22 cellular contexts compared by ENCODE assay signal in genomic region chr1:42981871-42982270, GRCh38. TPM values are rescaled to one million over a fixed set of nuclear protein-coding genes. Genes with fewer than 3 reads are reported as not detected.
DNase-seq lines count a peak whose midpoint lies in the region; ATAC-seq, FAIRE-seq and TF ChIP-seq lines count a peak whose summit lies in the region.
"Had no signal": no experiment of that assay in that cellular context is flagged by ENCODE, and none has a peak within 500 bp of the region (broad histone marks: within the 10 kb centered on the region; RNA-seq: fewer than 3 reads in every experiment).

No MANE protein-coding gene starts in this region.

- no peak overlapping the region for H2BK5ac ChIP-seq in IMR-90 (ENCODE audit: low read depth, low read length, poor library complexity, severe bottlenecking)

- in situ Hi-C loops in IMR-90 (cut with MboI; ENCODE audit: low sequenced_read_pairs) (no loop called here), GM23248 (cut with MboI) (no loop called here)

- no peak overlapping the region for H4K5ac ChIP-seq in IMR-90 (ENCODE audit: low read depth, low read length)

- peaks cover 12% of the 10 kb centered on the region for H3K4me1 ChIP-seq in A673 (ENCODE audit: insufficient read depth, low read length, poor library complexity, severe bottlenecking)
- H3K4me1 ChIP-seq in IMR-90 (ENCODE audit: control insufficient read depth, insufficient read depth, low read length), result peaks cover 13% of the 10 kb centered on the region
- peaks cover 15% of the 10 kb centered on the region for H3K4me1 ChIP-seq in astrocyte (ENCODE audit: insufficient read depth, low read length)
- no peaks in the 10 kb centered on the region for H3K4me1 ChIP-seq in GM23248 (ENCODE audit: insufficient read depth)

- H3K4me3 Mint-ChIP-seq in astrocyte (ENCODE audit: unreplicated experiment) (no peak overlapping the region), mesothelial cell of epicardium (no peak overlapping the region)
- H3K4me3 Mint-ChIP-seq: CD8-positive, alpha-beta T cell had no signal

- no peak for TF ChIP-seq RAD21 in IMR-90 (IDR thresholded peaks at IDR 0.05; ENCODE audit: low read length)

- H3K14ac ChIP-seq in IMR-90 (replicated peaks; ENCODE audit: low read depth, low read length), result no peak overlapping the region

- H3K27ac ChIP-seq in A673 (ENCODE audit: low read depth, low read length, poor library complexity, severe bottlenecking), result no peak overlapping the region
- H3K27ac ChIP-seq in IMR-90 (ENCODE audit: insufficient read depth, low read length), result no peak overlapping the region
- H3K27ac ChIP-seq in astrocyte (ENCODE audit: low read depth, low read length), result no peak overlapping the region
- H3K27ac ChIP-seq in GM23248, result no peak overlapping the region
- H3K27ac ChIP-seq: 22Rv1, RWPE1 had no signal

- intact Hi-C loops in A673 (cut with micrococcal nuclease; ENCODE audit: unreplicated experiment), result no loop called here
- intact Hi-C loops in IMR-90 (cut with micrococcal nuclease), result loop anchor here (5.0 kb wide), 1 partner anchor 35 kb away; no protein-coding TSS in a partner anchor

- no peak overlapping the region for H3K9ac ChIP-seq in IMR-90 (ENCODE audit: low read depth, low read length)
- no peak overlapping the region for H3K9ac ChIP-seq in astrocyte (ENCODE audit: low read length)
- H3K9ac ChIP-seq in GM23248, result no peak overlapping the region

- peaks cover 2% of the 10 kb centered on the region for H3K27me3 Mint-ChIP-seq in astrocyte (ENCODE audit: low read depth, unreplicated experiment)
- H3K27me3 Mint-ChIP-seq in mesothelial cell of epicardium (ENCODE audit: low read depth), result no peaks in the 10 kb centered on the region

- H3K23ac ChIP-seq in IMR-90 (ENCODE audit: low read depth, low read length), result no peak overlapping the region

- H2AK5ac ChIP-seq in IMR-90 (ENCODE audit: low read depth, low read length), result peak overlapping the region; percentile 58

- no peak overlapping the region for H3K4ac ChIP-seq in IMR-90 (ENCODE audit: low read depth, low read length)

- no peak overlapping the region for H2AFZ ChIP-seq in IMR-90 (replicated peaks; ENCODE audit: low read length, poor library complexity)
- H2AFZ ChIP-seq in astrocyte (ENCODE audit: low read depth, low read length), result no peak overlapping the region
- H2AFZ ChIP-seq in GM23248, result no peak overlapping the region

- H3K79me1 ChIP-seq in IMR-90 (ENCODE audit: low read depth in 1 of 2, low read length in 2 of 2), result peaks cover 0 to 19% of the 10 kb centered on the region in 2 experiments; a peak in 2 of 4 replicates

- FAIRE-seq in astrocyte (lab: Jason Lieb, UNC), result peak; percentile 29
- FAIRE-seq: G401.6 had no signal

- no peak overlapping the region for H2BK20ac ChIP-seq in IMR-90 (ENCODE audit: low read depth, low read length)

- no peaks in the 10 kb centered on the region for H3F3A ChIP-seq in GM23248 (ENCODE audit: insufficient read depth)

- H3K9me1 ChIP-seq in IMR-90 (ENCODE audit: insufficient read depth, low read length), result peaks cover 22% of the 10 kb centered on the region

- no peaks in the 10 kb centered on the region for H3K9me3 Mint-ChIP-seq in astrocyte (ENCODE audit: unreplicated experiment)
- H3K9me3 Mint-ChIP-seq in mesothelial cell of epicardium, result no peaks in the 10 kb centered on the region
- H3K9me3 Mint-ChIP-seq: CD8-positive, alpha-beta T cell had no signal

- H2AK9ac ChIP-seq in IMR-90 (replicated peaks; ENCODE audit: low read depth, low read length, poor library complexity), result no peak overlapping the region

- DNase-seq in A673 (ENCODE audit: low spot score) (peak; percentile 32), IMR-90 (no peak), astrocyte (ENCODE audit: low read depth) (no peak), mesothelial cell of epicardium (ENCODE audit: low spot score in 2 of 2, unreplicated experiment in 2 of 2) (no peak), EL (no peak), mucosa of gallbladder (ENCODE audit: low spot score) (no peak), GM23248 (no peak)
- DNase-seq in stimulated activated CD4-positive, alpha-beta T cell treated with anti-CD3 and anti-CD28 coated beads, Interleukin-4, amount 100 ng/mL, for 24 hours, result no peak
- DNase-seq: CD8-positive, alpha-beta T cell; DND-41; H7; MM.1S; NCI-H1105 treated with DMSO at 0.1 percent for 48 hours; NCI-H187; NCI-H2107; NCI-H510A; NCI-H748 treated with DMSO at 0.1 percent for 48 hours; PC-3; SIG-M5 had no signal

- no CpG with 5 or more reads among the region's 6 CpGs for WGBS in IMR-90 (ENCODE audit: extremely low coverage in 2 of 2, insufficient read length in 1 of 2), 2 experiments
- WGBS in GM23248 (ENCODE audit: low coverage in 1 of 2, low lambda C conversion rate in 2 of 2, missing lambda C conversion rate in 2 of 2), 2 experiments, result 67 to 72% methylated on average over 6 of the region's 6 CpGs

- ATAC-seq in IMR-90 (ENCODE audit: low read depth), result no peak
- ATAC-seq: CD8-positive, alpha-beta T cell; PC-3 had no signal

- TF ChIP-seq CTCF in A673 (conservative IDR thresholded peaks at IDR 0.05; ENCODE audit: low read depth, low read length), result no peak
- TF ChIP-seq CTCF in IMR-90 (conservative IDR thresholded peaks at IDR 0.05; ENCODE audit: low read depth, low read length), result no peak
- no peak for TF ChIP-seq CTCF in astrocyte (IDR thresholded peaks at IDR 0.05; ENCODE audit: insufficient read depth, low read depth, low read length)
- no peak for TF ChIP-seq CTCF in mesothelial cell of epicardium (IDR thresholded peaks at IDR 0.05; ENCODE audit: unreplicated experiment)

- H4K8ac ChIP-seq in IMR-90 (ENCODE audit: low read depth in 2 of 2, low read length in 2 of 2), result 0 out of 4 replicates have a peak overlapping the region, but pooled peaks of 1 of the 2 experiments have one; percentile 5

- H2BK15ac ChIP-seq in IMR-90 (ENCODE audit: low read depth, low read length), result peak overlapping the region; percentile 34; the same call in 1 of the 3 replicates

- H4K91ac ChIP-seq in IMR-90 (ENCODE audit: insufficient read depth, low read depth, low read length), result 0 out of 2 replicates have a peak overlapping the region, but pooled peaks have one; percentile 29

- no peak overlapping the region for H3K18ac ChIP-seq in IMR-90 (ENCODE audit: low read depth, low read length)

- H3K4me1 Mint-ChIP-seq in astrocyte (ENCODE audit: low read depth, unreplicated experiment), result peaks cover 14% of the 10 kb centered on the region
- peaks cover 60% of the 10 kb centered on the region for H3K4me1 Mint-ChIP-seq in mesothelial cell of epicardium

- H3K27me3 ChIP-seq in A673 (replicated peaks; ENCODE audit: insufficient read depth, low read depth, low read length, poor library complexity) (no peaks in the 10 kb centered on the region), IMR-90 (ENCODE audit: control insufficient read depth, insufficient read depth, low read length) (no peaks in the 10 kb centered on the region), astrocyte (ENCODE audit: insufficient read depth, low read length) (no peaks in the 10 kb centered on the region), GM23248 (replicated peaks; ENCODE audit: insufficient read depth) (no peaks in the 10 kb centered on the region)

- H3K36me3 ChIP-seq in A673 (ENCODE audit: insufficient read depth, low read length, poor library complexity, severe bottlenecking) (no peaks in the 10 kb centered on the region), IMR-90 (ENCODE audit: control insufficient read depth, insufficient read depth, low read length) (peaks cover 13% of the 10 kb centered on the region; the same call in 1 of the 2 replicates), astrocyte (ENCODE audit: insufficient read depth, low read length) (no peaks in the 10 kb centered on the region), GM23248 (ENCODE audit: low read depth) (no peaks in the 10 kb centered on the region)

- H3K4me2 ChIP-seq in IMR-90 (ENCODE audit: low read depth, low read length) (no peak overlapping the region), astrocyte (ENCODE audit: low read length) (no peak overlapping the region), GM23248 (ENCODE audit: unreplicated experiment) (no peak overlapping the region)

- H3K27ac Mint-ChIP-seq in astrocyte (ENCODE audit: unreplicated experiment) (no peak overlapping the region), mesothelial cell of epicardium (peak overlapping the region; percentile 66)
- H3K27ac Mint-ChIP-seq: CD8-positive, alpha-beta T cell had no signal

- H3K79me2 ChIP-seq in astrocyte (ENCODE audit: insufficient read depth, low read length) (no peaks in the 10 kb centered on the region), GM23248 (ENCODE audit: insufficient read depth) (no peaks in the 10 kb centered on the region)

- H3K9me3 ChIP-seq in A673 (ENCODE audit: low read depth, low read length, poor library complexity, severe bottlenecking) (no peaks in the 10 kb centered on the region), IMR-90 (ENCODE audit: control insufficient read depth, insufficient read depth, low read length) (no peaks in the 10 kb centered on the region), astrocyte (ENCODE audit: insufficient read depth, low read depth, low read length) (no peaks in the 10 kb centered on the region), GM23248 (ENCODE audit: low read depth) (no peaks in the 10 kb centered on the region)

- CTCF ChIA-PET in A673 (lab: Charles Lee), result no interaction called here
- CTCF ChIA-PET in IMR-90 (lab: Yijun Ruan, JAX), result interaction anchor here (0.5 to 1.2 kb wide), 3 partner anchors 19 to 75 kb away, joined by 3 to 6 read pairs (median 4); no protein-coding TSS in a partner anchor

- H4K20me1 ChIP-seq in IMR-90 (ENCODE audit: insufficient read depth, low read length), result no peaks in the 10 kb centered on the region
- H4K20me1 ChIP-seq in astrocyte (ENCODE audit: insufficient read depth, low read length), result no peaks in the 10 kb centered on the region
- H4K20me1 ChIP-seq in GM23248 (ENCODE audit: insufficient read depth), result no peaks in the 10 kb centered on the region

- no peaks in the 10 kb centered on the region for H3K9me2 ChIP-seq in GM23248 (ENCODE audit: insufficient read depth)

- dilution Hi-C loops in IMR-90 (cut with HindIII; ENCODE audit: low sequenced_read_pairs, unreplicated experiment), result no loop called here

- H3K4me3 ChIP-seq in A673 (ENCODE audit: low read depth, low read length, poor library complexity, severe bottlenecking), result no peak overlapping the region
- no peak overlapping the region for H3K4me3 ChIP-seq in IMR-90 (ENCODE audit: insufficient read depth, low read depth, low read length)
- H3K4me3 ChIP-seq in astrocyte (ENCODE audit: insufficient read depth, low read depth, low read length), result no peak overlapping the region
- H3K4me3 ChIP-seq in GM23248, result no peak overlapping the region

- no peak for TF ChIP-seq POLR2A in IMR-90 (IDR thresholded peaks at IDR 0.05; ENCODE audit: low read depth, low read length)

- H3K56ac ChIP-seq in IMR-90 (ENCODE audit: extremely low read depth, insufficient read depth, low read length), result no peak overlapping the region

- BruUV-seq in A673 (replicated peaks; lab: Mats Ljungman, UMichigan), result no TSS peak
- no TSS peak for BruUV-seq in IMR-90 (replicated peaks; lab: Mats Ljungman, UMichigan)

- H3K36me3 Mint-ChIP-seq in astrocyte (ENCODE audit: low read depth, unreplicated experiment) (peaks cover 27% of the 10 kb centered on the region), mesothelial cell of epicardium (peaks cover 10% of the 10 kb centered on the region)

- H2BK120ac ChIP-seq in IMR-90 (ENCODE audit: low read depth, low read length), result peak overlapping the region; percentile 32; the same call in 1 of the 2 replicates

- POLR2A ChIA-PET in A673 (lab: Charles Lee; ENCODE audit: low non-redundant PET), result no interaction called here
- POLR2A ChIA-PET in IMR-90 (lab: Charles Lee; ENCODE audit: unreplicated experiment), result no interaction called here

RNA-seq across cellular contexts. Expression of gene SLC2A1, which starts 23.2 kb away (rescaled TPM):
- total RNA-seq in A673 (2021) (36.7 and 43.2 TPM in 2 replicates), IMR-90 (2012; rRNA removed) (203 and 395 TPM in 2 replicates), astrocyte (506 and 521 TPM in 2 replicates), mesothelial cell of epicardium (786 to 841 TPM (median 827 TPM) in 3 replicates), mucosa of gallbladder (142 TPM)
- polyA plus RNA-seq in IMR-90 (2012; rRNA removed) (200 and 208 TPM in 2 replicates), GM23248 (2016; fragmentation: Nextera tagmentation; extraction: Ambion mirVana) (142 and 143 TPM in 2 replicates)
- 557 and 944 TPM in 2 replicates for polyA plus RNA-seq in IMR-90 (2012; cell fraction: cytosol; rRNA removed)
- polyA plus RNA-seq in IMR-90 (2012; cell fraction: nucleus; rRNA removed; ENCODE audit: low replicate concordance), result 202 and 690 TPM in 2 replicates
- total RNA-seq in GM23248 (2014; rRNA removed; shearing (Covaris generic)), result 315 and 361 TPM in 2 replicates
